In the genomic region with DNA sequence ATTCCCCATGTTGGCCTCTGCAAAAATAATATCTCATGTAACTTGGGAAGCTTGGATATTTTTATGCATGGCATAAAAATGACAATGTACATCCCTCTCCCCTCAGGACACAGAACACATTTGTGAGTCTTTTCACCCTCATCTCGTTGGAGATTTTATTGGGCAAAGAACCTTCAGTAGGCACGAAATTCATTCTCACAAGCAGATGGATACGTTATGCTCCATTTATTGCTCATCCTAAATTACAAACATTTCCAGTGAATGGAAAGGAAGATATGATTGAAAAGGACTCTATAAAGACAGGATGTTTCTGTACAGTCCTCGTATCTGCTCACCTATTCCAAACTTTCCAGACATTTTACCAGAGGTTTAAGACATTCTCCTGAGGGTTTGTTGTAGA, we compare ENCODE assay signal across 34 cellular contexts.
"Had no signal": no experiment of that assay in that cellular context is flagged by ENCODE, and none has a peak within 500 bp of the region (broad histone marks: within the 10 kb centered on the region; RNA-seq: fewer than 3 reads in every experiment).

No MANE protein-coding gene starts in this region.

- H3K4me3 ChIP-seq: MG63 had no signal

- H3K36me3 ChIP-seq: MG63 had no signal

- H3K27me3 ChIP-seq: MG63 had no signal

- H3K9me3 ChIP-seq: MG63 had no signal

- DNase-seq: Karpas-422, Kasumi-1, MG63, MM.1S, MV-4-11, NCI-H1048, NCI-H1092, NCI-H1092 treated with DMSO at 0.1 percent for 48 hours, NCI-H1105, NCI-H1105 treated with DMSO at 0.1 percent for 48 hours, NCI-H1417, NCI-H1417 treated with DMSO at 0.1 percent for 48 hours, NCI-H1436, NCI-H1436 treated with DMSO at 0.1 percent for 48 hours, NCI-H146, NCI-H1694, NCI-H1694 treated with DMSO at 0.1 percent for 48 hours, NCI-H187, NCI-H187 treated with DMSO at 0.1 percent for 48 hours, NCI-H1930, NCI-H2029, NCI-H2029 treated with DMSO at 0.1 percent for 48 hours, NCI-H2081, NCI-H2081 treated with DMSO at 0.1 percent for 48 hours, NCI-H2107, NCI-H2171, NCI-H2171 treated with DMSO at 0.1 percent for 48 hours, NCI-H2227 treated with DMSO at 0.1 percent for 48 hours, NCI-H226, NCI-H345, NCI-H446, NCI-H446 treated with DMSO at 0.1 percent for 48 hours, NCI-H510A, NCI-H510A treated with DMSO at 0.1 percent for 48 hours had no signal
